Comparison of ENCODE assay signal across 19 cellular contexts in the genomic region with DNA sequence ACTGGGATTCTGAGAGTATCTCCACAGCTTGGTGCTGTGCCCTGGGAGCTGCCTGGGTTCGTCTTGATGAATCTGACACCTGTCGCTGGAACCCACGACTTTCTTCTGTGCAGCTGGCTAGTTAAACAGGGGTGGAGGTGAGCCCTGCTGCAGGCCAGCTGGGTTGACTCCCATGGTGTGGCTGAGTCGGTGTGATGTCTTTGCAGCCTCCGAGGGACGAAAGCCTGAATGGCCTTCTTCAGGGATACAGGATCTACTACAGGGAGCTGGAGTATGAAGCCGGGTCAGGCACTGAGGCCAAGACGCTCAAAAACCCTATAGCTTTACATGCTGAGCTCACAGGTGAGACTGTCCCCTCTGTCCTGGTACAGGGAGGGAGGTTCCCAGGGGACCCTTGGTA.
A peak's percentile ranks its signal among the peaks of the same experiment; 100 is the strongest.
DNase-seq lines count a peak whose midpoint lies in the region; ATAC-seq and TF ChIP-seq lines count a peak whose summit lies in the region.
"Had no signal": no experiment of that assay in that cellular context is flagged by ENCODE, and none has a peak within 500 bp of the region (broad histone marks: within the 10 kb centered on the region; RNA-seq: fewer than 3 reads in every experiment).

No MANE protein-coding gene starts in this region.

- H3K27me3 ChIP-seq in spleen (replicated peaks in 1 of 7): no peaks in the 10 kb centered on the region
- H3K27me3 ChIP-seq: BE2C; BLaER1 treated with 17β-estradiol and CSF1 and Interleukin-3, amounts not matched to agents 10 nM and 100 nM had no signal

- no peaks in the 10 kb centered on the region for H3K9me3 Mint-ChIP-seq in chondrocyte (ENCODE audit: low read depth)
- H3K9me3 Mint-ChIP-seq: CD4-positive, alpha-beta T cell had no signal

- no peak overlapping the region for H3K4me3 Mint-ChIP-seq in chondrocyte (ENCODE audit: unreplicated experiment)
- H3K4me3 Mint-ChIP-seq: CD14-positive monocyte; CD4-positive, alpha-beta T cell; CD8-positive, alpha-beta memory T cell; H9 had no signal

- ATAC-seq in HG03039 (IDR thresholded peaks at IDR 0.05; ENCODE audit: unreplicated experiment): no peak
- ATAC-seq: GM12878 had no signal

- no peak overlapping the region for H3K27ac Mint-ChIP-seq in chondrocyte (ENCODE audit: unreplicated experiment)
- H3K27ac Mint-ChIP-seq: CD14-positive monocyte; CD4-positive, alpha-beta T cell; CD8-positive, alpha-beta memory T cell had no signal

- H3K27ac ChIP-seq in spleen: no peak overlapping the region
- H3K27ac ChIP-seq: BLaER1 treated with 17β-estradiol and CSF1 and Interleukin-3, amounts not matched to agents 10 nM and 100 nM; GM23248 had no signal

- no peak overlapping the region for H3K4me3 ChIP-seq in spleen
- H3K4me3 ChIP-seq: BLaER1 treated with 17β-estradiol and CSF1 and Interleukin-3, amounts not matched to agents 10 nM and 100 nM; GM12878; GM23248 had no signal

- H3K36me3 ChIP-seq in spleen: peaks cover 0 to 18% (median 0%) of the 10 kb centered on the region in 6 donors
- H3K36me3 ChIP-seq: BE2C; BLaER1 treated with 17β-estradiol and CSF1 and Interleukin-3, amounts not matched to agents 10 nM and 100 nM had no signal

- no peak for TF ChIP-seq POLR2A in spleen (IDR thresholded peaks at IDR 0.05)

- 90 to 93% (median 93%) methylated on average over 7 to 8 of the region's 8 CpGs for WGBS in spleen, 5 donors

- no peaks in the 10 kb centered on the region for H3K36me3 Mint-ChIP-seq in chondrocyte (ENCODE audit: low read depth)
- H3K36me3 Mint-ChIP-seq: CD14-positive monocyte; CD8-positive, alpha-beta memory T cell had no signal

- no peaks in the 10 kb centered on the region for H3K9me3 ChIP-seq in spleen

- intact Hi-C loops in spleen (cut with DNase I; ENCODE audit: low total_unique reads): no loop called here

- H3K4me1 Mint-ChIP-seq in chondrocyte (ENCODE audit: low read depth): no peaks in the 10 kb centered on the region
- H3K4me1 Mint-ChIP-seq: CD14-positive monocyte; CD8-positive, alpha-beta memory T cell had no signal

- TF ChIP-seq CTCF in chondrocyte (IDR thresholded peaks at IDR 0.05) (no peak), spleen (IDR thresholded peaks at IDR 0.05 in 8 of 11, conservative IDR thresholded peaks at IDR 0.05 in 3 of 11) (no peak)

- no peaks in the 10 kb centered on the region for H3K4me1 ChIP-seq in spleen
- H3K4me1 ChIP-seq: BE2C; BLaER1 treated with 17β-estradiol and CSF1 and Interleukin-3, amounts not matched to agents 10 nM and 100 nM had no signal

- no peaks in the 10 kb centered on the region for H3K27me3 Mint-ChIP-seq in chondrocyte (ENCODE audit: low read depth)
- H3K27me3 Mint-ChIP-seq: CD4-positive, alpha-beta T cell; CD8-positive, alpha-beta memory T cell had no signal

- DNase-seq in chondrocyte (ENCODE audit: low spot score) (peak; percentile 69), myocyte (ENCODE audit: low read depth) (peak; percentile 34), spleen (peak; percentile 64), AG08396 (ENCODE audit: low spot score) (no peak), hippocampal formation (lab: John Stamatoyannopoulos, UW) (no peak)
- DNase-seq: AML-193; BE2C; CD4-positive, alpha-beta T cell; DMS 273 treated with DMSO at 0.1 percent for 48 hours; DMS79; EL; GDM1; GM23248; H9 had no signal

Comparison
In these comparisons a context has a peak if more than half of its experiments do, and no peak if none do; other contexts are left out.
1. DNase-seq: peak in chondrocyte (single experiment), myocyte (single experiment) and spleen (single experiment); none in AG08396 (single experiment) and hippocampal formation (0 of 2).